19 cellular contexts compared by ENCODE assay signal in genomic region chr6:80676386-80676785, GRCh38.
DNase-seq lines count a peak whose midpoint lies in the region; ATAC-seq and TF ChIP-seq lines count a peak whose summit lies in the region.
"Had no signal": no experiment of that assay in that cellular context is flagged by ENCODE, and none has a peak within 500 bp of the region (broad histone marks: within the 10 kb centered on the region; RNA-seq: fewer than 3 reads in every experiment).

No MANE protein-coding gene starts in this region.

- no peak overlapping the region for H3K4me3 ChIP-seq in choroid plexus epithelial cell (ENCODE audit: low read depth, low read length)
- H3K4me3 ChIP-seq in heart right ventricle = no peak overlapping the region
- H3K4me3 ChIP-seq: SK-N-MC had no signal

- intact Hi-C loops in CD4-positive, alpha-beta T cell (cut with DNase I, micrococcal nuclease) = no loop called here
- intact Hi-C loops in heart right ventricle (cut with DNase I) = no loop called here

- no peak overlapping the region for H3K4me3 Mint-ChIP-seq in CD4-positive, alpha-beta T cell
- H3K4me3 Mint-ChIP-seq: CD4-positive, CD25-positive, alpha-beta regulatory T cell had no signal

- CTCF ChIA-PET in CD4-positive, alpha-beta T cell (lab: Charles Lee) = no interaction called here

- no peaks in the 10 kb centered on the region for H3K27me3 ChIP-seq in CD4-positive, alpha-beta T cell (ENCODE audit: control insufficient read depth, insufficient read depth, low read length)
- no peaks in the 10 kb centered on the region for H3K27me3 ChIP-seq in heart right ventricle

- no peak for ATAC-seq in CD4-positive, alpha-beta T cell (ENCODE audit: poor library complexity)
- no peak for ATAC-seq in activated naive CD4-positive, alpha-beta T cell treated with anti-CD3 and anti-CD28 coated beads, Interleukin-2, amount 50 U/mL, for 72 hours
- ATAC-seq in heart right ventricle = no peak
- ATAC-seq: Right ventricle myocardium inferior had no signal

- H3K36me3 ChIP-seq in heart right ventricle = no peaks in the 10 kb centered on the region

- no peak for TF ChIP-seq CTCF in choroid plexus epithelial cell (conservative IDR thresholded peaks at IDR 0.05; ENCODE audit: low read depth, low read length)
- TF ChIP-seq CTCF in CD4-positive, alpha-beta T cell (IDR thresholded peaks at IDR 0.05) = no peak
- TF ChIP-seq CTCF in heart right ventricle (IDR thresholded peaks at IDR 0.05) = no peak

- H3K27ac Mint-ChIP-seq in CD4-positive, alpha-beta T cell = no peak overlapping the region
- no peak overlapping the region for H3K27ac Mint-ChIP-seq in activated naive CD4-positive, alpha-beta T cell treated with anti-CD3 and anti-CD28 coated beads, Interleukin-2, amount 50 U/mL, for 72 hours
- H3K27ac Mint-ChIP-seq: CD4-positive, CD25-positive, alpha-beta regulatory T cell had no signal

- H3K27ac ChIP-seq in CD4-positive, alpha-beta T cell (ENCODE audit: low read depth, low read length) = no peak overlapping the region
- H3K27ac ChIP-seq in heart right ventricle = no peak overlapping the region
- H3K27ac ChIP-seq: SK-N-MC had no signal

- H3K9me3 Mint-ChIP-seq in CD4-positive, alpha-beta T cell = peaks cover 4% of the 10 kb centered on the region
- H3K9me3 Mint-ChIP-seq in activated naive CD4-positive, alpha-beta T cell treated with anti-CD3 and anti-CD28 coated beads, Interleukin-2, amount 50 U/mL, for 72 hours = peaks cover 0 to 4% of the 10 kb centered on the region in 2 donors

- POLR2A ChIA-PET in CD4-positive, alpha-beta T cell (lab: Charles Lee) = no interaction called here

- no peaks in the 10 kb centered on the region for H3K4me1 ChIP-seq in heart right ventricle

- H3K4me1 Mint-ChIP-seq in CD4-positive, alpha-beta T cell (ENCODE audit: low read depth) = no peaks in the 10 kb centered on the region
- H3K4me1 Mint-ChIP-seq: CD4-positive, CD25-positive, alpha-beta regulatory T cell had no signal

- WGBS in heart right ventricle, 2 donors = 61 to 87% methylated on average over 3 of the region's 3 CpGs

- no peaks in the 10 kb centered on the region for H3K27me3 Mint-ChIP-seq in CD4-positive, alpha-beta T cell
- H3K27me3 Mint-ChIP-seq: CD4-positive, CD25-positive, alpha-beta regulatory T cell had no signal

- H3K36me3 Mint-ChIP-seq in CD4-positive, alpha-beta T cell (ENCODE audit: low read depth) = no peaks in the 10 kb centered on the region
- H3K36me3 Mint-ChIP-seq in activated naive CD4-positive, alpha-beta T cell treated with anti-CD3 and anti-CD28 coated beads, Interleukin-2, amount 50 U/mL, for 72 hours = no peaks in the 10 kb centered on the region
- H3K36me3 Mint-ChIP-seq: CD4-positive, CD25-positive, alpha-beta regulatory T cell had no signal

- H3K9me3 ChIP-seq in CD4-positive, alpha-beta T cell (ENCODE audit: control insufficient read depth, low read length) = no peaks in the 10 kb centered on the region
- H3K9me3 ChIP-seq in heart right ventricle = peaks cover 0 to 15% (median 4%) of the 10 kb centered on the region in 11 donors

- DNase-seq in ELR (ENCODE audit: low read depth) (peak; percentile 45), M059J (ENCODE audit: low read depth) (peak; percentile 26), choroid plexus epithelial cell (ENCODE audit: low read depth) (peak; percentile 3), kidney tubule cell (ENCODE audit: low spot score) (peak; percentile 1), RPMI8226 (no peak), heart right ventricle (no peak)
- DNase-seq in CD4-positive, alpha-beta T cell = no peak
- DNase-seq in activated naive CD4-positive, alpha-beta T cell treated with anti-CD3 and anti-CD28 coated beads, Interleukin-2, amount 50 U/mL, for 72 hours (ENCODE audit: low spot score in 2 of 2) = no peak
- DNase-seq: CD4-positive, CD25-positive, alpha-beta regulatory T cell; Kasumi-1; MV-4-11; NCI-H1417; NCI-H1930; NCI-H2171; NCI-H510A; NCI-H774; T-helper 1 cell had no signal

Comparison
In these comparisons a context has a peak if more than half of its experiments do, and no peak if none do; other contexts are left out.
1. DNase-seq: peak in ELR (single experiment), M059J (single experiment), choroid plexus epithelial cell (single experiment) and kidney tubule cell (single experiment); none in RPMI8226 (single experiment), CD4-positive, alpha-beta T cell (0 of 10), activated naive CD4-positive, alpha-beta T cell treated with anti-CD3 and anti-CD28 coated beads, Interleukin-2, amount 50 U/mL, for 72 hours (0 of 2) and heart right ventricle (0 of 2).